In the genomic region with DNA sequence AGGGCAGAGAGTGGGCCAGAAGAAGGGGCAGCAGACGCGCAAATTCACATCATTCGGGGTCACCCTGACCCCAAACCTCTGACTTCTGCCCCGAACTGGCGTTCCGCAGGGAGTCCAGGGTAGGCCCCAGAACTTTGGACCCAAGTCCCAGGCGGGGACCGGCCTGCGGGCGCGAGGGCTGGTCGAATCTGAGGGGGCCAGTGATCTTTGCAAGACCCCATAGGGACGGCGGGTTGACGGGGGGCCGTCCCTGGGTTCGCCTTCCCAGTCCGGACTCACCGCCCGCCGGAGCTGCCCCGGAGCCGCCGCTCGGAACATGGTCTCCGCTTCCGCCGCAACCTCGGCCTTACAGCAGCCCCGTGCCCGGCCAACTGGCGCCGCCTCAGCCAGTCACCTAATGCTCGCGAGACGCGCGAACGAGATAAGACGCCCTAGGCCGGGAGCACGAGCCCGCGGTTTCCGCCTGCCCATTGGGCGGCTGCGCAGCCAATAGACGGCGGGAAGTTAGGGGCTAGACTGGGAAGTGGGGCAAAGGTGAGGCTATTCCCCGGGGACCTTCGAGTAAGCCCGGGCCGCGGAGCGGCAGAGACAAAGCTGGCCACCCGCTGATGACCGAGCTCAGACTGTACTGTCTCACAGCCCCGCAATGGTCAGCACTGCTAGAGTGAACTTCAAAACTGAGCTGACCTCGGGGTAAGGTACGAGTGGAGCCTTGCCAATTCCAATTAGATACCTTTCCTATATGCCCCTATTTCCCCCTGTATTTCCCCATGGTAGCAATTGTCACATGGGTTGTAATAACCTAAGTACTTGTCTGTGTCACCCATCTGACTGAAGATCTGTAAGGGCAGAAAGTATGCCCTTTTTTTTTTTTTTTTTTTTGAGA, we compare ENCODE assay signal across 7 cellular contexts.
DNase-seq lines count a peak whose midpoint lies in the region; ATAC-seq and TF ChIP-seq lines count a peak whose summit lies in the region.

A gene (minus strand): TSS at position 399 of the 886 bp plus-strand sequence. CDS start 81 bp downstream, at position 318.

- DNase-seq in NCI-H2029 treated with DMSO at 0.1 percent for 48 hours (lab: John Stamatoyannopoulos, UW), result peak; percentile 27
- DNase-seq in T-helper 9 cell, result peak; percentile 76
- DNase-seq in astrocyte of the hippocampus (ENCODE audit: low read depth, low spot score), result peak; percentile 98
- DNase-seq in hippocampal formation (lab: John Stamatoyannopoulos, UW), result peak; percentile 81
- DNase-seq in retinal pigment epithelial cell (ENCODE audit: low read depth), result peak; percentile 83

- ATAC-seq in GM18511 (IDR thresholded peaks at IDR 0.05; ENCODE audit: unreplicated experiment), result peak; percentile 99
- peak; percentile 88 for ATAC-seq in HG03025 (IDR thresholded peaks at IDR 0.05; ENCODE audit: low FRiP score, unreplicated experiment)

- peak within 1 kb of the TSS; percentile 89 for H3K4me3 ChIP-seq in retinal pigment epithelial cell (ENCODE audit: low read length)

- TF ChIP-seq CTCF in retinal pigment epithelial cell (conservative IDR thresholded peaks at IDR 0.05; ENCODE audit: low read depth, low read length), result no peak

Comparison
In these comparisons a context has a peak if more than half of its experiments do, and no peak if none do; other contexts are left out.
1. Peak in every context shown above with its lines: DNase-seq, ATAC-seq and H3K4me3 ChIP-seq.
2. DNase-seq: peak in every context shown above with its lines; median percentile 98 in astrocyte of the hippocampus; 83 in retinal pigment epithelial cell; 81 in hippocampal formation; 76 in T-helper 9 cell; 27 in NCI-H2029 treated with DMSO at 0.1 percent for 48 hours.